Comparison of ENCODE assay signal across 4 cellular contexts in the genomic region with DNA sequence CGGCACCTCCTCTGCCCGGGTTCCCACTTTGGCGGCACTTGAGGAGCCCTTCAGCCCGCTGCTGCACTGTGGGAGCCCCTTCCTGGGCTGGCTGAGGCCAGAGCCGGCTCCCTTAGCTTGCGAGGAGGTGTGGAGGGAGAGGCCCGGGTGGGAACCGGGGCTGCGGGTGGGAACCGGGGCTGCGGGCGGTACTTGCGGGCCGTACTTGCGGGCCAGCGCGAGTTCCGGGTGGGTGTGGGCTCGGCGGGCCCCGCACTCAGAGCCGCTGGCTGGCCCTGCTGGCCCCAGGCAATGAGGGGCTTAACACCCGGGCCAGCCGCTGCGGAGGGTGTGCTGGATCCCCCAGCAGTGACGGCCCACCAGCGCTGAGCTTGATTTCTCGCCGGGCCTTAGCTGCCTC.
"Had no signal": no experiment of that assay in that cellular context is flagged by ENCODE, and none has a peak within 500 bp of the region (broad histone marks: within the 10 kb centered on the region; RNA-seq: fewer than 3 reads in every experiment).

No MANE protein-coding gene starts in this region.

- H3K4me3 Mint-ChIP-seq: GM23338, H9 had no signal

- DNase-seq: H9, HCEC 1CT, IMR-90 had no signal

- H3K27ac Mint-ChIP-seq: GM23338, H9 had no signal

- H3K4me1 Mint-ChIP-seq: GM23338, H9 had no signal
